Comparison of ENCODE assay signal across 6 cellular contexts in the genomic region with DNA sequence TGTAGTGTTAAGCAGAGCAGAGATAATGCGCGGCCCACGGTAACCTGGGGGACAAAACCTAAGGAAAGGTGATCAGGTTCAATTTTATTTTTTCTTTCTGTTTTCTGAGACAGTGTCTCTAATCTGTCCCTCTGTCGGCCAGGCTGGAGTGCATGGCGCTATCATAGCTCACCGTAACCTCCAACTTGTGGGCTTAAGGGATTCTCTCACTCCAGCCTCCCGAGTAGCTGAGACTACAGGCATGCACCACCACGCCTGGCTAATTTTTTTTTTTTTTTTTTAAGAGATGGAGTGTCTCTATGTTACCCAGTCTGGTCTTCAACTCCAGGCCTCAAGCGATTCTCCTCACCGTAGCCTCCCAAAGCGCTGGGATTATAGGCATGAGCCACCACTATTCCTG. TPM values are rescaled to one million over a fixed set of nuclear protein-coding genes. Genes with fewer than 3 reads are reported as not detected.
DNase-seq lines count a peak whose midpoint lies in the region; ATAC-seq and TF ChIP-seq lines count a peak whose summit lies in the region.

No MANE protein-coding gene starts in this region.

- no peaks in the 10 kb centered on the region for H3K27me3 ChIP-seq in AG04450 (ENCODE audit: control insufficient read depth, insufficient read depth, low read length)
- H3K27me3 ChIP-seq in WERI-Rb-1 (ENCODE audit: insufficient read depth, low read depth, severe bottlenecking), result peaks cover 10% of the 10 kb centered on the region
- H3K27me3 ChIP-seq in left lung, result peaks cover 0 to 16% of the 10 kb centered on the region in 2 donors

- POLR2A ChIA-PET in AG04450 (lab: Yijun Ruan, JAX), result interaction anchor here (0.6 to 2.4 kb wide), 4 partner anchors 27 to 152 kb away, joined by 3 to 10 read pairs (median 4); a partner anchor contains a TSS

- H3K9me3 ChIP-seq in AG04450 (ENCODE audit: control insufficient read depth, insufficient read depth, low read length) (no peaks in the 10 kb centered on the region), WERI-Rb-1 (ENCODE audit: severe bottlenecking) (no peaks in the 10 kb centered on the region), left lung (no peaks in the 10 kb centered on the region)

- peak; percentile 2 for ATAC-seq in left lung

- intact Hi-C loops in left lung (cut with DNase I), result no loop called here

- CTCF ChIA-PET in AG04450 (lab: Charles Lee), result no interaction called here

- H3K27ac ChIP-seq in AG04450 (ENCODE audit: low read depth, low read length) (no peak overlapping the region), WERI-Rb-1 (no peak overlapping the region), left lung (peak overlapping the region in 1 of 2 donors; percentile 37)

- DNase-seq in AG04450 (ENCODE audit: low read depth, low spot score) (no peak), WERI-Rb-1 (no peak), left lung (no peak), OCI-M1 (lab: John Stamatoyannopoulos, UW) (no peak), NCI-H2107 treated with DMSO at 0.1 percent for 48 hours (lab: John Stamatoyannopoulos, UW; ENCODE audit: unreplicated experiment) (no peak), NOMO-1 (lab: John Stamatoyannopoulos, UW; ENCODE audit: unreplicated experiment in 2 of 2) (no peak)

- peaks cover 13 to 28% of the 10 kb centered on the region in 2 donors for H3K4me1 ChIP-seq in left lung

- H3K36me3 ChIP-seq in WERI-Rb-1 (no peaks in the 10 kb centered on the region), left lung (no peaks in the 10 kb centered on the region)

- H3K4me3 ChIP-seq in AG04450 (ENCODE audit: low read depth, low read length) (peak overlapping the region; percentile 73), WERI-Rb-1 (ENCODE audit: low read depth, low read length) (peak overlapping the region; percentile 66), left lung (peak overlapping the region; percentile 60 to 68)

- TF ChIP-seq CTCF in AG04450 (IDR thresholded peaks at IDR 0.05; ENCODE audit: low read depth, low read length), result no peak
- no peak for TF ChIP-seq CTCF in WERI-Rb-1 (IDR thresholded peaks at IDR 0.05; ENCODE audit: low read depth, low read length)
- no peak for TF ChIP-seq CTCF in left lung (IDR thresholded peaks at IDR 0.05)

RNA-seq across cellular contexts. Expression of a gene that starts 0.7 kb away (rescaled TPM):
- polyA plus RNA-seq in AG04450 (2011; rRNA removed), result 2.6 and 2.7 TPM in 2 replicates
- polyA minus RNA-seq in AG04450 (2011; rRNA and poly(A)+ RNA removed), result 0.87 and 0.96 TPM in 2 replicates
- 1 to 10 TPM; 1.4 to 3.4 TPM for total RNA-seq in left lung

RNA-seq across cellular contexts. Expression of a gene that starts 23.5 kb away (rescaled TPM):
- 0.68 and 0.78 TPM in 2 replicates for polyA plus RNA-seq in AG04450 (2011; rRNA removed)
- 0.64 and 0.83 TPM in 2 replicates for polyA minus RNA-seq in AG04450 (2011; rRNA and poly(A)+ RNA removed)
- 10 to 100 TPM in 1 of 2 donors, 1 to 10 TPM in 1; 5.8 to 12.5 TPM for total RNA-seq in left lung

RNA-seq across cellular contexts. Expression of a gene that starts 27.5 kb away (rescaled TPM):
- polyA plus RNA-seq in AG04450 (2011; rRNA removed), result 29.2 and 40.1 TPM in 2 replicates
- polyA minus RNA-seq in AG04450 (2011; rRNA and poly(A)+ RNA removed), result 30.0 and 33.9 TPM in 2 replicates
- total RNA-seq in left lung, result 10 to 100 TPM; 35.8 to 42.6 TPM

RNA-seq across cellular contexts. Expression of a gene that starts 32.1 kb away (rescaled TPM):
- polyA plus RNA-seq in AG04450 (2011; rRNA removed), result 44.2 and 51.1 TPM in 2 replicates
- polyA minus RNA-seq in AG04450 (2011; rRNA and poly(A)+ RNA removed), result 21.4 and 25.3 TPM in 2 replicates
- total RNA-seq in left lung, result 10 to 100 TPM; 31.9 to 32.4 TPM

RNA-seq across cellular contexts. Expression of a gene that starts 40.9 kb away (rescaled TPM):
- polyA plus RNA-seq in AG04450 (2011; rRNA removed), result 134 and 158 TPM in 2 replicates
- polyA minus RNA-seq in AG04450 (2011; rRNA and poly(A)+ RNA removed), result 47.4 and 49.1 TPM in 2 replicates
- total RNA-seq in left lung, result 100 to 1,000 TPM in 1 of 2 donors, 10 to 100 TPM in 1; 90.2 to 118 TPM
